8 cellular contexts compared by ENCODE assay signal in genomic region chr6:87590417-87590880, GRCh38. TPM values are rescaled to one million over a fixed set of nuclear protein-coding genes. Genes with fewer than 3 reads are reported as not detected.
A peak's percentile ranks its signal among the peaks of the same experiment; 100 is the strongest.
DNase-seq lines count a peak whose midpoint lies in the region; ATAC-seq, FAIRE-seq and TF ChIP-seq lines count a peak whose summit lies in the region.

No MANE protein-coding gene starts in this region.

- no peaks in the 10 kb centered on the region for H3K27me3 ChIP-seq in skeletal muscle tissue (ENCODE audit: control insufficient read depth in 3 of 3, insufficient read depth in 3 of 3, low read length in 3 of 3)

- H3K9ac ChIP-seq in skeletal muscle tissue (ENCODE audit: low read depth in 1 of 3, low read length in 3 of 3): peak overlapping the region; percentile 91 to 94 (median 92)

- H3K9me3 Mint-ChIP-seq in glutamatergic neuron (ENCODE audit: unreplicated experiment): peaks cover 2% of the 10 kb centered on the region

- TF ChIP-seq POLR2A in H54 (IDR thresholded peaks at IDR 0.05; ENCODE audit: low read depth, low read length): no peak

- peak overlapping the region; percentile 99 for H3K4me3 Mint-ChIP-seq in glutamatergic neuron (ENCODE audit: unreplicated experiment)

- peak; percentile 33 for FAIRE-seq in H54 (lab: Jason Lieb, UNC)

- H3K4me1 ChIP-seq in skeletal muscle tissue (ENCODE audit: control insufficient read depth in 3 of 3, insufficient read depth in 3 of 3, low read length in 3 of 3): peaks cover 14 to 36% (median 18%) of the 10 kb centered on the region in 3 donors

- DNase-seq in H54 (ENCODE audit: insufficient read length, low spot score) (no peak), glutamatergic neuron (no peak), activated gamma-delta T cell treated with Interleukin-2 at 50 U/mL for 16 hours (no peak), sciatic nerve (ENCODE audit: low spot score) (no peak)

- H3K36me3 Mint-ChIP-seq in glutamatergic neuron (ENCODE audit: unreplicated experiment): no peaks in the 10 kb centered on the region

- H3K4me3 ChIP-seq in WI38 (ENCODE audit: low read depth, low read length): peak overlapping the region; percentile 81
- H3K4me3 ChIP-seq in skeletal muscle tissue (ENCODE audit: low read length in 3 of 3): peak overlapping the region; percentile 98 to 100 (median 100)

- H3K27ac ChIP-seq in skeletal muscle tissue (ENCODE audit: low read depth, low read length): peak overlapping the region; percentile 78

- no peaks in the 10 kb centered on the region for H3K9me3 ChIP-seq in skeletal muscle tissue (ENCODE audit: control insufficient read depth in 3 of 3, low read length in 3 of 3)

- H3K27ac Mint-ChIP-seq in glutamatergic neuron (ENCODE audit: unreplicated experiment): peak overlapping the region; percentile 62

- H3K36me3 ChIP-seq in skeletal muscle tissue (ENCODE audit: control insufficient read depth in 3 of 3, insufficient read depth in 3 of 3, low read length in 3 of 3): peaks cover 0 to 11% (median 10%) of the 10 kb centered on the region in 3 donors

- intact Hi-C loops in sciatic nerve (cut with DNase I): no loop called here

- H3K27me3 Mint-ChIP-seq in glutamatergic neuron (ENCODE audit: unreplicated experiment): peaks cover 4% of the 10 kb centered on the region

- TF ChIP-seq CTCF in WI38 (IDR thresholded peaks at IDR 0.05; ENCODE audit: low read depth, low read length) (no peak), glutamatergic neuron (IDR thresholded peaks at IDR 0.05; ENCODE audit: partially characterized antibody, unreplicated experiment) (no peak)

- ATAC-seq in HG03442 (IDR thresholded peaks at IDR 0.05; ENCODE audit: unreplicated experiment) (no peak), HG02610 (IDR thresholded peaks at IDR 0.05; ENCODE audit: unreplicated experiment) (no peak), sciatic nerve (no peak)

- peaks cover 14% of the 10 kb centered on the region for H3K4me1 Mint-ChIP-seq in glutamatergic neuron (ENCODE audit: low read depth, unreplicated experiment)

RNA-seq across cellular contexts. Expression of gene ORC3, which starts 0.5 kb away (rescaled TPM):
- total RNA-seq in glutamatergic neuron (ENCODE audit: unreplicated experiment) (20.1 TPM), skeletal muscle tissue (21.4 TPM), sciatic nerve (28.0 TPM)

RNA-seq across cellular contexts. Expression of gene RARS2, which starts 0.7 kb away (rescaled TPM):
- total RNA-seq in glutamatergic neuron (ENCODE audit: unreplicated experiment) (42.0 TPM), skeletal muscle tissue (31.8 TPM), sciatic nerve (31.9 TPM)
